ENCODE assay signal across 8 cellular contexts in genomic region chr9:126704157-126704941, GRCh38.
DNase-seq lines count a peak whose midpoint lies in the region; ATAC-seq and TF ChIP-seq lines count a peak whose summit lies in the region.

No MANE protein-coding gene starts in this region.

- H3K4me3 ChIP-seq in Caco-2 (ENCODE audit: low read depth, low read length): no peak overlapping the region
- no peak overlapping the region for H3K4me3 ChIP-seq in adipocyte (ENCODE audit: low read length)

- H3K27me3 Mint-ChIP-seq in Caco-2 (ENCODE audit: insufficient read depth, unreplicated experiment): peaks cover 10% of the 10 kb centered on the region
- peaks cover 56% of the 10 kb centered on the region for H3K27me3 Mint-ChIP-seq in type B pancreatic cell
- H3K27me3 Mint-ChIP-seq in activated T-helper 2 cell treated with anti-CD3 and anti-CD28 coated beads, Interferon-gamma antibody, Interleukin-2, Interleukin-4, amounts not matched to agents 10 μg/mL and 5 μg/mL and 100 μg/mL, durations not matched to agents 14 hours and 24 hours and 36 hours (ENCODE audit: low read depth): peaks cover 27% of the 10 kb centered on the region

- H3K27me3 ChIP-seq in Caco-2 (replicated peaks; ENCODE audit: control insufficient read depth, insufficient read depth, low read length) (no peaks in the 10 kb centered on the region), adipocyte (replicated peaks; ENCODE audit: control insufficient read depth, insufficient read depth, low read length) (peaks cover 85% of the 10 kb centered on the region), layer of hippocampus (ENCODE audit: control insufficient read depth, insufficient read depth, low read length) (peaks cover 20% of the 10 kb centered on the region)

- DNase-seq in Caco-2 (peak in 1 of 2 experiments; percentile 48), M059J (ENCODE audit: low read depth) (peak; percentile 75), adipocyte (ENCODE audit: low read depth) (peak; percentile 59), type B pancreatic cell (ENCODE audit: extremely low spot score, unreplicated experiment) (peak; percentile 59)
- no peak for DNase-seq in activated T-helper 2 cell treated with anti-CD3 and anti-CD28 coated beads, Interferon-gamma antibody, Interleukin-2, Interleukin-4, amounts not matched to agents 10 μg/mL and 5 μg/mL and 100 μg/mL, durations not matched to agents 14 hours and 24 hours and 36 hours (ENCODE audit: low spot score)

- peak overlapping the region; percentile 34 for H3K27ac Mint-ChIP-seq in Caco-2 (ENCODE audit: unreplicated experiment)
- peak overlapping the region; percentile 89 for H3K27ac Mint-ChIP-seq in type B pancreatic cell
- H3K27ac Mint-ChIP-seq in activated T-helper 2 cell treated with anti-CD3 and anti-CD28 coated beads, Interferon-gamma antibody, Interleukin-2, Interleukin-4, amounts not matched to agents 10 μg/mL and 5 μg/mL and 100 μg/mL, durations not matched to agents 14 hours and 24 hours and 36 hours: no peak overlapping the region

- peaks cover 14% of the 10 kb centered on the region for H3K4me1 Mint-ChIP-seq in Caco-2 (ENCODE audit: low read depth, unreplicated experiment)
- peaks cover 33% of the 10 kb centered on the region for H3K4me1 Mint-ChIP-seq in type B pancreatic cell (ENCODE audit: unreplicated experiment)
- peaks cover 14% of the 10 kb centered on the region for H3K4me1 Mint-ChIP-seq in activated T-helper 2 cell treated with anti-CD3 and anti-CD28 coated beads, Interferon-gamma antibody, Interleukin-2, Interleukin-4, amounts not matched to agents 10 μg/mL and 5 μg/mL and 100 μg/mL, durations not matched to agents 14 hours and 24 hours and 36 hours (ENCODE audit: low read depth)

- TF ChIP-seq CTCF in Caco-2 (IDR thresholded peaks at IDR 0.05; ENCODE audit: insufficient read depth in 1 of 2, low read depth in 1 of 2, low read length in 1 of 2, severe bottlenecking in 1 of 2, unreplicated experiment in 1 of 2) (no peak), type B pancreatic cell (conservative IDR thresholded peaks at IDR 0.05) (no peak)

- H3K4me3 Mint-ChIP-seq in Caco-2 (ENCODE audit: unreplicated experiment) (peak overlapping the region; percentile 43), type B pancreatic cell (peak overlapping the region; percentile 59)
- no peak overlapping the region for H3K4me3 Mint-ChIP-seq in activated T-helper 2 cell treated with anti-CD3 and anti-CD28 coated beads, Interferon-gamma antibody, Interleukin-2, Interleukin-4, amounts not matched to agents 10 μg/mL and 5 μg/mL and 100 μg/mL, durations not matched to agents 14 hours and 24 hours and 36 hours (ENCODE audit: low read depth)

- H3K9ac ChIP-seq in adipocyte (ENCODE audit: low read length): no peak overlapping the region

- intact Hi-C loops in Caco-2 (cut with micrococcal nuclease; ENCODE audit: unreplicated experiment): loop anchor here (5.0 kb wide), 1 partner anchor 418 kb away; the partner anchor contains the start of gene ANGPTL2
- intact Hi-C loops in activated T-helper 2 cell treated with anti-CD3 and anti-CD28 coated beads, Interferon-gamma antibody, Interleukin-2, Interleukin-4, amounts not matched to agents 10 μg/mL and 5 μg/mL and 100 μg/mL, durations not matched to agents 14 hours and 24 hours and 36 hours (cut with micrococcal nuclease): loop anchor here (2.0 kb wide), 1 partner anchor 18 kb away; no protein-coding TSS in a partner anchor

- no peaks in the 10 kb centered on the region for H3K9me3 ChIP-seq in Caco-2
- no peaks in the 10 kb centered on the region for H3K9me3 ChIP-seq in adipocyte (ENCODE audit: control insufficient read depth, low read length)

- H3K4me1 ChIP-seq in Caco-2: peaks cover 26% of the 10 kb centered on the region
- H3K4me1 ChIP-seq in adipocyte (ENCODE audit: control insufficient read depth, insufficient read depth, low read length): peaks cover 20% of the 10 kb centered on the region

- POLR2A ChIA-PET in Caco-2 (lab: Charles Lee): interaction anchor here (1.5 kb wide), 1 partner anchor 77 kb away, joined by 4 read pairs; no protein-coding TSS in a partner anchor

- CTCF ChIA-PET in Caco-2 (lab: Charles Lee): interaction anchor here (0.6 to 8.1 kb wide), 7 partner anchors 14 to 521 kb away, joined by 3 to 227 read pairs (median 6); no protein-coding TSS in a partner anchor

- H3K36me3 ChIP-seq in Caco-2 (ENCODE audit: control insufficient read depth, insufficient read depth, low read length): no peaks in the 10 kb centered on the region
- no peaks in the 10 kb centered on the region for H3K36me3 ChIP-seq in adipocyte (ENCODE audit: control insufficient read depth, insufficient read depth, low read length, severe bottlenecking)

- no TSS peak for BruUV-seq in Caco-2 (replicated peaks; lab: Mats Ljungman, UMichigan)

- peak overlapping the region; percentile 60 for H3K27ac ChIP-seq in layer of hippocampus (ENCODE audit: low read depth, low read length)

- ATAC-seq in GM18867 (IDR thresholded peaks at IDR 0.05; ENCODE audit: unreplicated experiment) (no peak), GM19455 (IDR thresholded peaks at IDR 0.05; ENCODE audit: unreplicated experiment) (no peak)

- no peaks in the 10 kb centered on the region for H3K9me3 Mint-ChIP-seq in Caco-2 (ENCODE audit: unreplicated experiment)
- H3K9me3 Mint-ChIP-seq in type B pancreatic cell: no peaks in the 10 kb centered on the region
- no peaks in the 10 kb centered on the region for H3K9me3 Mint-ChIP-seq in activated T-helper 2 cell treated with anti-CD3 and anti-CD28 coated beads, Interferon-gamma antibody, Interleukin-2, Interleukin-4, amounts not matched to agents 10 μg/mL and 5 μg/mL and 100 μg/mL, durations not matched to agents 14 hours and 24 hours and 36 hours

- H3K36me3 Mint-ChIP-seq in Caco-2 (ENCODE audit: insufficient read depth, unreplicated experiment) (peaks cover 35% of the 10 kb centered on the region), type B pancreatic cell (no peaks in the 10 kb centered on the region)
- no peaks in the 10 kb centered on the region for H3K36me3 Mint-ChIP-seq in activated T-helper 2 cell treated with anti-CD3 and anti-CD28 coated beads, Interferon-gamma antibody, Interleukin-2, Interleukin-4, amounts not matched to agents 10 μg/mL and 5 μg/mL and 100 μg/mL, durations not matched to agents 14 hours and 24 hours and 36 hours (ENCODE audit: low read depth)
